In genomic region chr13:30826911-30827577, GRCh38 we compare ENCODE assay signal across 26 cellular contexts.
"Had no signal": no experiment of that assay in that cellular context is flagged by ENCODE, and none has a peak within 500 bp of the region (broad histone marks: within the 10 kb centered on the region; RNA-seq: fewer than 3 reads in every experiment).

No MANE protein-coding gene starts in this region.

- H3K27ac Mint-ChIP-seq: effector memory CD8-positive, alpha-beta T cell; immature natural killer cell; memory B cell; naive thymus-derived CD8-positive, alpha-beta T cell; nephron progenitor cell; type B pancreatic cell had no signal

- H3K4me2 ChIP-seq: hepatocyte, smooth muscle cell had no signal

- H3K36me3 ChIP-seq: gastrocnemius medialis, prostate gland, right atrium auricular region, stomach, thyroid gland had no signal

- H3K4me1 ChIP-seq: gastrocnemius medialis, prostate gland, right atrium auricular region had no signal

- H3K9me3 ChIP-seq: gastrocnemius medialis, prostate gland, right atrium auricular region, stomach, thyroid gland had no signal

- DNase-seq: dermis blood vessel endothelial cell; effector memory CD8-positive, alpha-beta T cell; foreskin fibroblast; gastrocnemius medialis; head of caudate nucleus; immature natural killer cell; naive thymus-derived CD8-positive, alpha-beta T cell; nephron progenitor cell; nucleus accumbens; stimulated activated CD4-positive, alpha-beta T cell treated with anti-CD3 and anti-CD28 coated beads, Interleukin-12 subunit alpha, Interleukin-12 subunit beta, amount 100 ng/mL, for 4 hours; stimulated activated CD4-positive, alpha-beta T cell treated with anti-CD3 and anti-CD28 coated beads, Interleukin-1b, Interleukin-23, amount 100 ng/mL, for 48 hours; stimulated activated CD4-positive, alpha-beta T cell treated with anti-CD3 and anti-CD28 coated beads, Interleukin-4, amount 100 ng/mL, for 1 hour; stimulated activated CD8-positive, alpha-beta memory T cell treated with anti-CD3 and anti-CD28 coated beads, Interleukin-4, amount 100 ng/mL, for 48 hours; stimulated activated naive CD4-positive, alpha-beta T cell treated with Interleukin-2 at 50 U/mL for 16 hours; stomach; thyroid gland had no signal

- H3K27me3 ChIP-seq: gastrocnemius medialis, hepatocyte, right atrium auricular region, stomach, thyroid gland had no signal

- H2AFZ ChIP-seq: hepatocyte had no signal

- H3K27ac ChIP-seq: coronary artery, gastrocnemius medialis, hepatocyte, prostate gland, right atrium auricular region, stomach, thyroid gland had no signal

- H3K4me3 ChIP-seq: coronary artery, gastrocnemius medialis, hepatocyte, lung, prostate gland, right atrium auricular region, smooth muscle cell, stomach, thyroid gland had no signal

- H3K36me3 Mint-ChIP-seq: immature natural killer cell; naive thymus-derived CD8-positive, alpha-beta T cell; type B pancreatic cell had no signal

- H3K4me1 Mint-ChIP-seq: immature natural killer cell, memory B cell had no signal

- H3K9me3 Mint-ChIP-seq: effector memory CD8-positive, alpha-beta T cell; immature natural killer cell; memory B cell; naive thymus-derived CD8-positive, alpha-beta T cell had no signal

- H3K4me3 Mint-ChIP-seq: effector memory CD8-positive, alpha-beta T cell; immature natural killer cell; memory B cell; naive thymus-derived CD8-positive, alpha-beta T cell; nephron progenitor cell; type B pancreatic cell had no signal

- H3K79me2 ChIP-seq: hepatocyte had no signal

- ATAC-seq: effector memory CD8-positive, alpha-beta T cell; gastrocnemius medialis; left lobe of liver; naive thymus-derived CD8-positive, alpha-beta T cell; sciatic nerve had no signal
